Comparison of ENCODE assay signal across 19 cellular contexts in the genomic region with DNA sequence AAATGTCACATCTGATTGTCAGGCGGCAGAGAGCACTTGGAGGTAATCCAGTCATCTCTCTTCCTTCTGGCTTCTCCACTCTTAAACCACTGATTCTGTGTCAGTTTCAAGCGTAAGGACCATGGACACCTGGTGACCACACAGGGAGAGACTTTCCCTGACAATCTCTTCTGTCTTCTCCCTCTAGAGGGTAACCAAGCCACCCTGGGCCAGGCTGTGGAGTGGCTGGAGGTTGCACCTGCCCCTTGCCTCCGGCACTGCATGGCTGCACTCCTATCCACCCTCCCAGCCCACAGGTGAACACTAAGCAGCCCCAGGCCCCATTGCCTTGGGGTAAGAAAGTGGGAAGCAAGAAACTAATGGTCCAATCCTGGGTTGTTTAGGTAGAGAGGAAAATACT.
DNase-seq lines count a peak whose midpoint lies in the region; TF ChIP-seq lines count a peak whose summit lies in the region.
"Had no signal": no experiment of that assay in that cellular context is flagged by ENCODE, and none has a peak within 500 bp of the region (broad histone marks: within the 10 kb centered on the region; RNA-seq: fewer than 3 reads in every experiment).

No MANE protein-coding gene starts in this region.

- H3K4me1 ChIP-seq in SK-N-SH (ENCODE audit: control insufficient read depth in 1 of 2, insufficient read depth in 2 of 2, low read depth in 1 of 2, low read length in 1 of 2), result no peaks in the 10 kb centered on the region
- H3K4me1 ChIP-seq: BLaER1 treated with 17β-estradiol and CSF1 and Interleukin-3, amounts not matched to agents 10 nM and 100 nM had no signal

- TF ChIP-seq EP300 in neural cell (conservative IDR thresholded peaks at IDR 0.05; ENCODE audit: poor library complexity, severe bottlenecking) (no peak), SK-N-SH (IDR thresholded peaks at IDR 0.05; ENCODE audit: borderline replicate concordance in 1 of 2, low read depth in 1 of 2, low read length in 1 of 2) (no peak)

- H3K27ac ChIP-seq in angular gyrus (ENCODE audit: low read depth, low read length) (peak overlapping the region; percentile 22), neural cell (ENCODE audit: low read length) (no peak overlapping the region), SK-N-SH (ENCODE audit: low read depth in 2 of 2, low read length in 1 of 2) (no peak overlapping the region)
- H3K27ac ChIP-seq: BLaER1 treated with 17β-estradiol and CSF1 and Interleukin-3, amounts not matched to agents 10 nM and 100 nM had no signal

- DNase-seq in NCI-H526 (lab: John Stamatoyannopoulos, UW) (peak; percentile 15 to 45), NCI-H526 treated with DMSO at 0.1 percent for 48 hours (lab: John Stamatoyannopoulos, UW) (no peak), NCI-H146 treated with DMSO at 0.1 percent for 48 hours (lab: John Stamatoyannopoulos, UW; ENCODE audit: unreplicated experiment) (peak; percentile 55), SK-N-SH (no peak)
- no peak for DNase-seq in activated CD4-positive, alpha-beta T cell treated with anti-CD3 and anti-CD28 coated beads, Interleukin-2, amount 50 U/mL, for 48 hours
- DNase-seq in activated naive CD4-positive, alpha-beta T cell treated with anti-CD3 and anti-CD28 coated beads for 36 hours, result no peak
- DNase-seq: 8988T; Calu3; CD8-positive, alpha-beta T cell; DMS 273 treated with DMSO at 0.1 percent for 48 hours; DMS79; GDM1; HFFc6 had no signal

- peaks cover 30% of the 10 kb centered on the region for H3K27me3 Mint-ChIP-seq in activated naive CD4-positive, alpha-beta T cell treated with anti-CD3 and anti-CD28 coated beads for 36 hours (ENCODE audit: low read depth)

- H3K79me2 ChIP-seq in neural cell (replicated peaks; ENCODE audit: insufficient read depth, low read length) (no peaks in the 10 kb centered on the region), SK-N-SH (ENCODE audit: insufficient read depth) (no peaks in the 10 kb centered on the region)

- H3K4me1 Mint-ChIP-seq in activated naive CD4-positive, alpha-beta T cell treated with anti-CD3 and anti-CD28 coated beads for 36 hours (ENCODE audit: low read depth), result no peaks in the 10 kb centered on the region
- H3K4me1 Mint-ChIP-seq: B cell, GM23338, IgD-negative memory B cell had no signal

- no peak overlapping the region for H3K27ac Mint-ChIP-seq in activated naive CD4-positive, alpha-beta T cell treated with anti-CD3 and anti-CD28 coated beads for 36 hours
- H3K27ac Mint-ChIP-seq: B cell; CD8-positive, alpha-beta T cell; GM23338; HFFc6; IgD-negative memory B cell had no signal

- no peak for TF ChIP-seq RAD21 in neural cell (conservative IDR thresholded peaks at IDR 0.05)
- TF ChIP-seq RAD21 in SK-N-SH (IDR thresholded peaks at IDR 0.05; ENCODE audit: low read length), result no peak

- H4K20me1 ChIP-seq in neural cell (ENCODE audit: insufficient read depth) (no peaks in the 10 kb centered on the region), SK-N-SH (ENCODE audit: insufficient read depth) (no peaks in the 10 kb centered on the region)
- H4K20me1 ChIP-seq: BLaER1 treated with 17β-estradiol and CSF1 and Interleukin-3, amounts not matched to agents 10 nM and 100 nM had no signal

- H3K4me2 ChIP-seq in neural cell (ENCODE audit: low read length), result no peak overlapping the region
- H3K4me2 ChIP-seq in SK-N-SH, result no peak overlapping the region
- H3K4me2 ChIP-seq: BLaER1 treated with 17β-estradiol and CSF1 and Interleukin-3, amounts not matched to agents 10 nM and 100 nM; GM23338 had no signal

- H3K9me2 ChIP-seq in neural cell (ENCODE audit: insufficient read depth, low read length), result no peaks in the 10 kb centered on the region
- no peaks in the 10 kb centered on the region for H3K9me2 ChIP-seq in SK-N-SH

- H2AFZ ChIP-seq in neural cell (ENCODE audit: low read depth, low read length) (no peak overlapping the region), SK-N-SH (ENCODE audit: low read depth) (no peak overlapping the region)
- H2AFZ ChIP-seq: GM23338 had no signal

- no peak overlapping the region for H3K4me3 Mint-ChIP-seq in activated naive CD4-positive, alpha-beta T cell treated with anti-CD3 and anti-CD28 coated beads for 36 hours
- H3K4me3 Mint-ChIP-seq: B cell; CD8-positive, alpha-beta T cell; GM23338; HFFc6; IgD-negative memory B cell had no signal

- H3K9me3 ChIP-seq in neural cell (ENCODE audit: low read length) (no peaks in the 10 kb centered on the region), SK-N-SH (no peaks in the 10 kb centered on the region)
- H3K9me3 ChIP-seq: BLaER1 treated with 17β-estradiol and CSF1 and Interleukin-3, amounts not matched to agents 10 nM and 100 nM had no signal

- intact Hi-C loops in activated naive CD4-positive, alpha-beta T cell treated with anti-CD3 and anti-CD28 coated beads for 36 hours (cut with micrococcal nuclease), result no loop called here

- no peak overlapping the region for H3K9ac ChIP-seq in neural cell (ENCODE audit: low read length)
- no peak overlapping the region for H3K9ac ChIP-seq in SK-N-SH
- H3K9ac ChIP-seq: BLaER1 treated with 17β-estradiol and CSF1 and Interleukin-3, amounts not matched to agents 10 nM and 100 nM had no signal

- POLR2A ChIA-PET in SK-N-SH (lab: Yijun Ruan, JAX), result no interaction called here

- WGBS in SK-N-SH (ENCODE audit: low lambda C conversion rate), result 19% methylated on average over 3 of the region's 3 CpGs

- H3K4me3 ChIP-seq in neural cell (ENCODE audit: low read length), result peak overlapping the region; percentile 31
- H3K4me3 ChIP-seq in SK-N-SH (ENCODE audit: low read depth in 2 of 2, low read length in 1 of 2), result no peak overlapping the region
- H3K4me3 ChIP-seq: BLaER1 treated with 17β-estradiol and CSF1 and Interleukin-3, amounts not matched to agents 10 nM and 100 nM; GM23338 had no signal

- H3K27me3 ChIP-seq in neural cell (ENCODE audit: insufficient read depth, low read depth, low read length) (no peaks in the 10 kb centered on the region), SK-N-SH (ENCODE audit: insufficient read depth) (no peaks in the 10 kb centered on the region)
- H3K27me3 ChIP-seq: BLaER1 treated with 17β-estradiol and CSF1 and Interleukin-3, amounts not matched to agents 10 nM and 100 nM had no signal

- CTCF ChIA-PET in SK-N-SH (lab: Yijun Ruan, JAX), result interaction anchor here (1.2 to 1.3 kb wide), 2 partner anchors 21 to 648 kb away, joined by 3 to 10 read pairs; no protein-coding TSS in a partner anchor
- CTCF ChIA-PET in activated naive CD4-positive, alpha-beta T cell treated with anti-CD3 and anti-CD28 coated beads for 36 hours (lab: Charles Lee), result interaction anchor here (0.6 to 1.5 kb wide), 2 partner anchors 20 to 706 kb away, joined by 3 to 9 read pairs; no protein-coding TSS in a partner anchor

- no peaks in the 10 kb centered on the region for H3F3A ChIP-seq in neural cell (ENCODE audit: insufficient read depth, low read length, poor library complexity, severe bottlenecking)
- no peaks in the 10 kb centered on the region for H3F3A ChIP-seq in SK-N-SH (replicated peaks; ENCODE audit: insufficient read depth)

- no peaks in the 10 kb centered on the region for H3K9me3 Mint-ChIP-seq in activated naive CD4-positive, alpha-beta T cell treated with anti-CD3 and anti-CD28 coated beads for 36 hours
- H3K9me3 Mint-ChIP-seq: CD8-positive, alpha-beta T cell; GM23338; HFFc6; IgD-negative memory B cell had no signal

- peaks cover 6% of the 10 kb centered on the region for H3K36me3 ChIP-seq in neural cell (ENCODE audit: insufficient read depth, low read length)
- H3K36me3 ChIP-seq in SK-N-SH (replicated peaks in 1 of 2; ENCODE audit: control insufficient read depth in 1 of 2, insufficient read depth in 2 of 2, low read length in 1 of 2), result no peaks in the 10 kb centered on the region
- H3K36me3 ChIP-seq: BLaER1 treated with 17β-estradiol and CSF1 and Interleukin-3, amounts not matched to agents 10 nM and 100 nM had no signal

- TF ChIP-seq CTCF in neural cell (IDR thresholded peaks at IDR 0.05; ENCODE audit: poor library complexity, severe bottlenecking) (no peak), SK-N-SH (IDR thresholded peaks at IDR 0.05) (no peak)

- H3K36me3 Mint-ChIP-seq in activated naive CD4-positive, alpha-beta T cell treated with anti-CD3 and anti-CD28 coated beads for 36 hours (ENCODE audit: low read depth), result no peaks in the 10 kb centered on the region
- H3K36me3 Mint-ChIP-seq: CD8-positive, alpha-beta T cell; IgD-negative memory B cell had no signal

TF ChIP-seq in neural cell, 6 proteins besides CTCF, POLR2A, EP300 and RAD21:
- TF ChIP-seq POLR2AphosphoS5 (IDR thresholded peaks at IDR 0.05) (no peak), EZH2 (IDR thresholded peaks at IDR 0.05; ENCODE audit: borderline replicate concordance, insufficient read depth, low read length, poor library complexity, severe bottlenecking) (no peak)

TF ChIP-seq in SK-N-SH, 30 proteins besides CTCF, POLR2A, EP300 and RAD21 (continues in another document):
- TF ChIP-seq TAF1 (IDR thresholded peaks at IDR 0.05; ENCODE audit: borderline replicate concordance, low read depth, low read length) (no peak), USF2 (IDR thresholded peaks at IDR 0.05; ENCODE audit: borderline replicate concordance, low read depth, low read length) (no peak), IRF3 (IDR thresholded peaks at IDR 0.05; ENCODE audit: low read depth, low read length) (no peak), RCOR1 (IDR thresholded peaks at IDR 0.05; ENCODE audit: low read length) (no peak), POLR2AphosphoS5 (IDR thresholded peaks at IDR 0.05; ENCODE audit: low read depth, low read length) (no peak), NFIC (IDR thresholded peaks at IDR 0.05; ENCODE audit: borderline replicate concordance) (no peak), SIN3A (IDR thresholded peaks at IDR 0.05; ENCODE audit: borderline replicate concordance, low read depth, low read length) (no peak), RFX5 (IDR thresholded peaks at IDR 0.05; ENCODE audit: low read length) (no peak), FOXJ3 (CRISPR knock-in tag; IDR thresholded peaks at IDR 0.05) (no peak), TCF12 (IDR thresholded peaks at IDR 0.05) (no peak), SMC3 (IDR thresholded peaks at IDR 0.05; ENCODE audit: low read depth, low read length) (no peak)

Comparison
In these comparisons a context has a peak if more than half of its experiments do, and no peak if none do; other contexts are left out.
1. DNase-seq: peak in NCI-H526 (2 of 2) and NCI-H146 treated with DMSO at 0.1 percent for 48 hours (single experiment); none in NCI-H526 treated with DMSO at 0.1 percent for 48 hours (single experiment), SK-N-SH (single experiment), activated CD4-positive, alpha-beta T cell treated with anti-CD3 and anti-CD28 coated beads, Interleukin-2, amount 50 U/mL, for 48 hours (0 of 2) and activated naive CD4-positive, alpha-beta T cell treated with anti-CD3 and anti-CD28 coated beads for 36 hours (single experiment).